In the genomic region with DNA sequence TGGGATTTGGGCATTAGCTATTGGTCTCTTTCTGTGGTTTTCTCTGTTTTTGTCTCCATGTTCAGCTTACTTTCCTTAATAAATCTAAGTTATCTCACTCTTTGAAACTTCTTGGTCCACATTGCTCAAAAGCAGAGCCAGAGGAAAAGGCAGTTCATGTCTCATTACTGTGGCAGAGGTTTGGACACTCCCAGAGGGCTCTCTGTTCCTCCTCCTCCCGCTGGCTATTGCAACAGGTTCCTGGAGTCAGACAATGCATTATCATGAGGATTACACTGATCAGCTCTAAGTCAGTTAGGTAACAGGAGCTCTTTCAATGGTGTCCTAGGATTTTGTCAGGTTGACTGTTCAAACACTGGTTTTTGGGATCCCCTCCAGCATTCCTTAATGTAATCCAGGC, we compare ENCODE assay signal across 13 cellular contexts.
A peak's percentile ranks its signal among the peaks of the same experiment; 100 is the strongest.
DNase-seq lines count a peak whose midpoint lies in the region; ATAC-seq and TF ChIP-seq lines count a peak whose summit lies in the region.
"Had no signal": no experiment of that assay in that cellular context is flagged by ENCODE, and none has a peak within 500 bp of the region (broad histone marks: within the 10 kb centered on the region; RNA-seq: fewer than 3 reads in every experiment).

No MANE protein-coding gene starts in this region.

- H3K9me3 Mint-ChIP-seq in neural progenitor cell: peaks cover 10% of the 10 kb centered on the region
- H3K9me3 Mint-ChIP-seq: activated naive CD4-positive, alpha-beta T cell treated with anti-CD3 and anti-CD28 coated beads, Interleukin-2, amount 50 U/mL, for 24 hours had no signal

- H3K4me1 ChIP-seq in PC-9 (replicated peaks; ENCODE audit: insufficient read depth): peaks cover 18% of the 10 kb centered on the region
- peaks cover 58% of the 10 kb centered on the region for H3K4me1 ChIP-seq in neural progenitor cell

- H3K79me2 ChIP-seq in PC-9 (ENCODE audit: low read depth) (no peaks in the 10 kb centered on the region), neural progenitor cell (ENCODE audit: low read depth) (no peaks in the 10 kb centered on the region)

- no peaks in the 10 kb centered on the region for H3K27me3 Mint-ChIP-seq in neural progenitor cell (ENCODE audit: insufficient read depth, low read depth)
- H3K27me3 Mint-ChIP-seq: activated naive CD4-positive, alpha-beta T cell treated with anti-CD3 and anti-CD28 coated beads, Interleukin-2, amount 50 U/mL, for 24 hours had no signal

- peak overlapping the region; percentile 2 for H3K4me3 Mint-ChIP-seq in neural progenitor cell
- H3K4me3 Mint-ChIP-seq: activated naive CD4-positive, alpha-beta T cell treated with anti-CD3 and anti-CD28 coated beads, Interleukin-2, amount 50 U/mL, for 24 hours had no signal

- no peaks in the 10 kb centered on the region for H3K27me3 ChIP-seq in PC-9 (ENCODE audit: insufficient read depth, low read depth)
- H3K27me3 ChIP-seq in neural progenitor cell: peaks cover 44% of the 10 kb centered on the region
- H3K27me3 ChIP-seq: heart left ventricle had no signal

- no peak overlapping the region for H3K4me3 ChIP-seq in PC-9
- no peak overlapping the region for H3K4me3 ChIP-seq in neural progenitor cell

- no peak for ATAC-seq in GM19035 (IDR thresholded peaks at IDR 0.05; ENCODE audit: unreplicated experiment)
- no peak for ATAC-seq in HG03342 (IDR thresholded peaks at IDR 0.05; ENCODE audit: unreplicated experiment)

- H4K20me1 ChIP-seq in PC-9 (ENCODE audit: insufficient read depth) (no peaks in the 10 kb centered on the region), neural progenitor cell (ENCODE audit: low read depth) (peaks cover 4% of the 10 kb centered on the region)

- DNase-seq in EH (ENCODE audit: low read depth): peak; percentile 53
- no peak for DNase-seq in PC-9
- peak; percentile 68 for DNase-seq in fibroblast of peridontal ligament (ENCODE audit: extremely low read depth)
- peak; percentile 72 for DNase-seq in neural progenitor cell (ENCODE audit: low spot score)
- DNase-seq in caudate nucleus (lab: John Stamatoyannopoulos, UW): no peak
- DNase-seq in NCI-H1048 (lab: John Stamatoyannopoulos, UW): no peak
- DNase-seq: Calu3; NCI-H1694; stimulated activated naive CD4-positive, alpha-beta T cell had no signal

- peaks cover 74% of the 10 kb centered on the region for H3K4me1 Mint-ChIP-seq in neural progenitor cell
- H3K4me1 Mint-ChIP-seq: activated naive CD4-positive, alpha-beta T cell treated with anti-CD3 and anti-CD28 coated beads, Interleukin-2, amount 50 U/mL, for 24 hours had no signal

- peak overlapping the region; percentile 95 for H3K27ac Mint-ChIP-seq in neural progenitor cell
- H3K27ac Mint-ChIP-seq: activated naive CD4-positive, alpha-beta T cell treated with anti-CD3 and anti-CD28 coated beads, Interleukin-2, amount 50 U/mL, for 24 hours had no signal

- TF ChIP-seq CTCF in PC-9 (conservative IDR thresholded peaks at IDR 0.05): no peak
- TF ChIP-seq CTCF in neural progenitor cell (IDR thresholded peaks at IDR 0.05): no peak

- no peaks in the 10 kb centered on the region for H3K36me3 ChIP-seq in PC-9 (ENCODE audit: low read depth)
- H3K36me3 ChIP-seq in neural progenitor cell: no peaks in the 10 kb centered on the region
- H3K36me3 ChIP-seq: heart left ventricle had no signal

- H3K9ac ChIP-seq in neural progenitor cell: no peak overlapping the region

- H2AFZ ChIP-seq in PC-9 (peak overlapping the region; percentile 35; the same call in 1 of the 2 replicates), neural progenitor cell (replicated peaks) (no peak overlapping the region)

- no peaks in the 10 kb centered on the region; the same call in 1 of the 2 replicates for H3K9me3 ChIP-seq in PC-9 (ENCODE audit: insufficient read depth, low read depth)
- H3K9me3 ChIP-seq in neural progenitor cell (ENCODE audit: low read depth): no peaks in the 10 kb centered on the region
- H3K9me3 ChIP-seq: heart left ventricle had no signal

- BruUV-seq in PC-9 (replicated peaks; lab: Mats Ljungman, UMichigan): no TSS peak

- POLR2A ChIA-PET in PC-9 (lab: Charles Lee; ENCODE audit: unreplicated experiment): no interaction called here

- H3F3A ChIP-seq in PC-9 (ENCODE audit: insufficient read depth, low read depth) (no peaks in the 10 kb centered on the region), neural progenitor cell (ENCODE audit: low read depth) (peaks cover 24% of the 10 kb centered on the region)

- CTCF ChIA-PET in PC-9 (lab: Charles Lee): no interaction called here

- H3K36me3 Mint-ChIP-seq in neural progenitor cell: peaks cover 8% of the 10 kb centered on the region
- H3K36me3 Mint-ChIP-seq: activated naive CD4-positive, alpha-beta T cell treated with anti-CD3 and anti-CD28 coated beads, Interleukin-2, amount 50 U/mL, for 24 hours had no signal

- intact Hi-C loops in PC-9 (cut with micrococcal nuclease; ENCODE audit: unreplicated experiment): loop anchor here (5.0 to 10.0 kb wide), 2 partner anchors 235 to 353 kb away; no protein-coding TSS in a partner anchor

- H3K9me2 ChIP-seq in PC-9 (ENCODE audit: insufficient read depth): no peaks in the 10 kb centered on the region

- no peak overlapping the region for H3K27ac ChIP-seq in PC-9
- H3K27ac ChIP-seq in neural progenitor cell: no peak overlapping the region
- H3K27ac ChIP-seq in caudate nucleus (ENCODE audit: low read depth, low read length): no peak overlapping the region

- H3K4me2 ChIP-seq in PC-9: no peak overlapping the region
- H3K4me2 ChIP-seq in neural progenitor cell: peak overlapping the region; percentile 56

Comparison
In these comparisons a context has a peak if more than half of its experiments do, and no peak if none do; other contexts are left out.
1. DNase-seq: peak in EH (single experiment), fibroblast of peridontal ligament (single experiment) and neural progenitor cell (single experiment); none in PC-9 (0 of 2), caudate nucleus (0 of 61) and NCI-H1048 (single experiment).